5 cellular contexts compared by ENCODE assay signal in genomic region chr16:28338230-28338629, GRCh38. TPM values are rescaled to one million over a fixed set of nuclear protein-coding genes. Genes with fewer than 3 reads are reported as not detected.
"Had no signal": no experiment of that assay in that cellular context is flagged by ENCODE, and none has a peak within 500 bp of the region (broad histone marks: within the 10 kb centered on the region; RNA-seq: fewer than 3 reads in every experiment).

No MANE protein-coding gene starts in this region.

RNA-seq across cellular contexts. Expression of gene NPIPB6, which starts 25.1 kb away (rescaled TPM):
- total RNA-seq: dermis microvascular lymphatic vessel endothelial cell, kidney epithelial cell, lower lobe of right lung, lung microvascular endothelial cell, mononuclear cell had no signal

RNA-seq across cellular contexts. Expression of gene SBK1, which starts 45.9 kb away (rescaled TPM):
- total RNA-seq: lung microvascular endothelial cell had no signal
